21 cellular contexts compared by ENCODE assay signal in the genomic region with DNA sequence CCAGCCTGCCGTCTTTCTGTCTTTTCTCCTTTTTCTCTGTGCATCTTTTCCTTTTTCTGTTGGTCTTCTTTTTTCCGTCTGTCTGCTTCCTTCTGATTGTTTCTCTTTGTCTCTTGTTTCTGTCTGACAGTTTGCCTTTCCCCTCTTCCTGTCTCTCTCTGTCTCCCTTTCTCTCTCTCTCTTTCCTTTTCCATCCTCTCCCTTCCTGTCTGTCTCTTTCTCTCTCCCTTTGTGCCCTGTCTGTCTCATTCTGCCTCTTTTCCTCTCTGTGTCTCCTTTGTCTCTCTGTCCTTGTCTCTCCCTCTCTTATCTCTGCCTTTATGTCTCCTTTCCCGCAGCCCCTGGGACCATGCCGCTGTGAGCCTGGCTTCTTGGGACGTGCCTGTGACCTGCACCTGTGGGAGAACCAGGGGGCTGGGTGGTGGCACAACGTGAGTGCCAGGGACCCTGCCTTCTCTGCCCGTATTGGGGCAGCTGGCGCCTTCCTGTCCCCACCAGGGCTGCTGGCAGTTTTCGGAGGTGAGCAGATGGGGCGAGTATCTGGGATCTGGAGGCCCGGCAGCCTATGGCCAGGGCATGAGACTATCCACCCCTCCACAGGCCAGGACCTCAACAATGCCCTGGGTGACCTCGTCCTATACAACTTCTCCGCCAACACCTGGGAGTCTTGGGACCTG. TPM values are rescaled to one million over a fixed set of nuclear protein-coding genes. Genes with fewer than 3 reads are reported as not detected.
"Had no signal": no experiment of that assay in that cellular context is flagged by ENCODE, and none has a peak within 500 bp of the region (broad histone marks: within the 10 kb centered on the region; RNA-seq: fewer than 3 reads in every experiment).

No MANE protein-coding gene starts in this region.

- H3K4me1 Mint-ChIP-seq: naive thymus-derived CD4-positive, alpha-beta T cell had no signal

- H3K9me3 ChIP-seq: esophagus muscularis mucosa, gastrocnemius medialis, heart right ventricle, ovary, right atrium auricular region, stomach, thoracic aorta, transverse colon had no signal

- DNase-seq: effector memory CD8-positive, alpha-beta T cell; gastrocnemius medialis; heart right ventricle; hypothalamus; kidney glomerular epithelial cell; mesendoderm; naive thymus-derived CD4-positive, alpha-beta T cell; ovary; small intestine; stimulated activated CD4-positive, alpha-beta T cell treated with anti-CD3 and anti-CD28 coated beads, Interleukin-12 subunit alpha, Interleukin-12 subunit beta, amount 100 ng/mL, for 4 hours; stimulated activated naive CD4-positive, alpha-beta T cell; stomach; transverse colon had no signal

- H3K9me3 Mint-ChIP-seq: dendritic cell treated with granulocyte-macrophage colony-stimulating factor and Interleukin-4, amounts not matched to agents 40 ng/mL and 50 ng/mL, for 4 days; effector memory CD8-positive, alpha-beta T cell; naive thymus-derived CD4-positive, alpha-beta T cell had no signal

- H3K27ac ChIP-seq: epithelial cell of prostate, esophagus muscularis mucosa, gastrocnemius medialis, heart right ventricle, ovary, right atrium auricular region, stomach, thoracic aorta, transverse colon had no signal

- H3K36me3 ChIP-seq: ovary, transverse colon had no signal

- H3K4me1 ChIP-seq: right atrium auricular region, transverse colon had no signal

- H3K4me3 Mint-ChIP-seq: dendritic cell treated with granulocyte-macrophage colony-stimulating factor and Interleukin-4, amounts not matched to agents 40 ng/mL and 50 ng/mL, for 4 days; effector memory CD8-positive, alpha-beta T cell; naive thymus-derived CD4-positive, alpha-beta T cell had no signal

- H3K27me3 Mint-ChIP-seq: dendritic cell treated with granulocyte-macrophage colony-stimulating factor and Interleukin-4, amounts not matched to agents 40 ng/mL and 50 ng/mL, for 4 days; effector memory CD8-positive, alpha-beta T cell; naive thymus-derived CD4-positive, alpha-beta T cell had no signal

- H3K27ac Mint-ChIP-seq: dendritic cell treated with granulocyte-macrophage colony-stimulating factor and Interleukin-4, amounts not matched to agents 40 ng/mL and 50 ng/mL, for 4 days; effector memory CD8-positive, alpha-beta T cell; naive thymus-derived CD4-positive, alpha-beta T cell had no signal

- H3K27me3 ChIP-seq: esophagus muscularis mucosa, gastrocnemius medialis, heart right ventricle, ovary, right atrium auricular region, stomach, transverse colon had no signal

- ATAC-seq: effector memory CD8-positive, alpha-beta T cell; gastrocnemius medialis; heart right ventricle; naive thymus-derived CD4-positive, alpha-beta T cell had no signal

- H3K4me3 ChIP-seq: esophagus muscularis mucosa, gastrocnemius medialis, heart right ventricle, ovary, right atrium auricular region, stomach, thoracic aorta, transverse colon had no signal

RNA-seq across cellular contexts. Expression of a gene that starts 21.7 kb away (rescaled TPM):
- total RNA-seq: esophagus muscularis mucosa; fibroblast of villous mesenchyme; lung microvascular endothelial cell; naive thymus-derived CD4-positive, alpha-beta T cell; thoracic aorta; transverse colon had no signal

RNA-seq across cellular contexts. Expression of a gene that starts 32.9 kb away (rescaled TPM):
- total RNA-seq: gastrocnemius medialis, stomach, thoracic aorta had no signal

RNA-seq across cellular contexts. Expression of a gene that starts 55.3 kb away (rescaled TPM):
- total RNA-seq: fibroblast of villous mesenchyme, gastrocnemius medialis, liver, lung microvascular endothelial cell, ovary, thoracic aorta had no signal
